In the genomic region with DNA sequence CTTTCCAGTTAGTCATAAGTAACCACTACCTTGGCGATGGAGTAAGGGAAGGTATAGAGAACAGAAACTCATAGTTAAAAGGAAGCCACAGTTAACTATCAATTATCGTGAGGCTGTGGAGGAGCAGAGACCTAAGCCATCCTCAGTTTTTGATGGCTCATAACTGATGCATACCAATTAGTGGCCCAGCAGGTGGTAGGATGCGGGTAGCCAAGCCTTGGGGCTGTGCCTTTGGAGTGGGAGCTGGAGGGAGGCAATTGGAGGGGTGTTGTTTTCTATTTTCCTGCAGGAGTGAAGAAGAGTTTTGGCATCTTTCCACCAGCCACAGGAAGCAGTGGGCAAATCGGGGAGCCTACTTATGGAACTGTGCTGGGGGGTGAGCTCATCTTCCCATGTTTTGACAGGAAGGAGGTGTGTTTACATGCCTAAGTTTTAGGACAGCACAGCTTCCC, we compare ENCODE assay signal across 14 cellular contexts.
A peak's percentile ranks its signal among the peaks of the same experiment; 100 is the strongest.
DNase-seq lines count a peak whose midpoint lies in the region; ATAC-seq and TF ChIP-seq lines count a peak whose summit lies in the region.
"Had no signal": no experiment of that assay in that cellular context is flagged by ENCODE, and none has a peak within 500 bp of the region (broad histone marks: within the 10 kb centered on the region; RNA-seq: fewer than 3 reads in every experiment).

No MANE protein-coding gene starts in this region.

- no peaks in the 10 kb centered on the region for H3K27me3 ChIP-seq in parathyroid adenoma (ENCODE audit: control insufficient read depth, insufficient read depth, low read length)

- no peak overlapping the region for H2AFZ ChIP-seq in parathyroid adenoma

- DNase-seq in NCI-H345 (lab: John Stamatoyannopoulos, UW) (peak; percentile 14), NCI-H345 treated with DMSO at 0.1 percent for 48 hours (lab: John Stamatoyannopoulos, UW; ENCODE audit: unreplicated experiment) (no peak), NCI-H1417 treated with DMSO at 0.1 percent for 48 hours (lab: John Stamatoyannopoulos, UW) (peak; percentile 43), DMS114 treated with DMSO at 0.1 percent for 48 hours (lab: John Stamatoyannopoulos, UW; ENCODE audit: unreplicated experiment) (no peak), ecto neural progenitor cell (ENCODE audit: low spot score) (no peak)
- DNase-seq in effector CD8-positive, alpha-beta T cell (lab: John Stamatoyannopoulos, UW), result no peak
- DNase-seq: activated CD4-positive, alpha-beta T cell treated with anti-CD3 and anti-CD28 coated beads, Interleukin-2, amount 10 ng/mL, durations not matched to agents 7 days and 5 days; activated naive CD4-positive, alpha-beta T cell treated with Interleukin-2 at 50 U/mL for 16 hours; dermis blood vessel endothelial cell; head of caudate nucleus; NCI-H1436 treated with DMSO at 0.1 percent for 48 hours; SHP77 had no signal

- no peak overlapping the region for H3K9ac ChIP-seq in parathyroid adenoma

- H3K4me2 ChIP-seq in parathyroid adenoma (ENCODE audit: low read length), result no peak overlapping the region

- no peaks in the 10 kb centered on the region for H3K9me3 ChIP-seq in parathyroid adenoma (ENCODE audit: control insufficient read depth, low read length)

- H3K4me3 ChIP-seq in parathyroid adenoma (ENCODE audit: low read depth, low read length), result no peak overlapping the region

- H3K27ac ChIP-seq in parathyroid adenoma, result peak overlapping the region; percentile 34

- TF ChIP-seq CTCF in parathyroid adenoma (IDR thresholded peaks at IDR 0.05), result no peak

- H3K36me3 ChIP-seq in parathyroid adenoma (ENCODE audit: control insufficient read depth, insufficient read depth, low read length), result no peaks in the 10 kb centered on the region

- peaks cover 30% of the 10 kb centered on the region for H3K4me1 ChIP-seq in parathyroid adenoma

- peak; percentile 35 for ATAC-seq in HG02885 (IDR thresholded peaks at IDR 0.05; ENCODE audit: poor library complexity, unreplicated experiment)

- H3K79me2 ChIP-seq in parathyroid adenoma, result no peaks in the 10 kb centered on the region

Comparison
In these comparisons a context has a peak if more than half of its experiments do, and no peak if none do; other contexts are left out.
1. DNase-seq: peak in NCI-H345 (single experiment) and NCI-H1417 treated with DMSO at 0.1 percent for 48 hours (single experiment); none in NCI-H345 treated with DMSO at 0.1 percent for 48 hours (single experiment), DMS114 treated with DMSO at 0.1 percent for 48 hours (single experiment), ecto neural progenitor cell (single experiment) and effector CD8-positive, alpha-beta T cell (single experiment).